19 cellular contexts compared by ENCODE assay signal in the genomic region with DNA sequence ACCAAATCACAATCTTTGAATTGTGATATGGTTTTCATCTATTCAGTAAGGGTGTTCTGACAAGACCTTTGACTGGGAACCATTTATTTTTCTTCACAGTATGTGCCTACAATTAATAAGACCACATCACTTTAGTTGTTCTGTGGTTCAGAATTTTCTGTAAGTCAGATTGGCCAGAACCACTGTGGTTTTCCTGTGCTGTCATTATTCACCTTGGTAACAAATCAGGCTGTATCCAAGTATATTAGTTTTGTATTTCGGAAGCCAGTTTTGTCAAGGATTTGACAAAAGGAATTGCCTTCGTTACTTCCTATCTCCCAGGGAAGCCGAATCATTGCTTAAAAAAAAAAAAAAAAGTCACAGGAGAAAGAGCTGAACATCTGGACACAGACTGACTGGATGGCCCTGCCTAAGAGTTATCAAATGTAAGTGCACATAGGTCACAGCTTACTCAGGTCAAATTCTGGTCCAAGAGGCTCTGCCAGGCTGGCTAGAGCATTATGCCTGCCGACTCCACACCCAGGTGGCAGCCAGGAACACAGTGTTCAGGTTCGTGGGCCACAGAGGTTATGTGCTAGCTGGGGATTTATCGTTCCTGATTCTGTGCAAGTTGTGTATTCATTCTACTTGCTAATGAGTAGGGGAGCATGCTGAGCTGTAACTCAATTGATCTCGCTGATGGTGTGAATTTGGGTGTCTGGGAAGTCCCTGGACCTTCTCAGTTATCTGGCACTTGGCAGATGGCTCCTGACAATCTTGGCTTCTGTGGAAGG.
A peak's percentile ranks its signal among the peaks of the same experiment; 100 is the strongest.
DNase-seq lines count a peak whose midpoint lies in the region; ATAC-seq and TF ChIP-seq lines count a peak whose summit lies in the region.
"Had no signal": no experiment of that assay in that cellular context is flagged by ENCODE, and none has a peak within 500 bp of the region (broad histone marks: within the 10 kb centered on the region; RNA-seq: fewer than 3 reads in every experiment).

No MANE protein-coding gene starts in this region.

- no peak for TF ChIP-seq CTCF in WERI-Rb-1 (IDR thresholded peaks at IDR 0.05; ENCODE audit: low read depth, low read length)
- no peak for TF ChIP-seq CTCF in psoas muscle (IDR thresholded peaks at IDR 0.05)
- TF ChIP-seq CTCF in lower leg skin (IDR thresholded peaks at IDR 0.05), result no peak

- in situ Hi-C loops in G401 (cut with HindIII; ENCODE audit: low sequenced_read_pairs), result no loop called here

- TF ChIP-seq POLR2A in lower leg skin (IDR thresholded peaks at IDR 0.05), result no peak

- H3K27ac ChIP-seq in WERI-Rb-1 (peak overlapping the region; percentile 50), psoas muscle (peak overlapping the region; percentile 67)
- H3K27ac ChIP-seq: lower lobe of right lung, neural progenitor cell, RWPE1 had no signal

- H3K4me3 ChIP-seq in WERI-Rb-1 (ENCODE audit: low read depth, low read length) (peak overlapping the region; percentile 8; the same call in 1 of the 2 replicates), psoas muscle (no peak overlapping the region), lower leg skin (ENCODE audit: low read depth, poor library complexity, severe bottlenecking) (no peak overlapping the region)
- H3K4me3 ChIP-seq: GM23338, lower lobe of right lung, MG63, neural progenitor cell had no signal

- WGBS in psoas muscle, 3 donors, result 17 to 28% (median 19%) methylated on average over 7 of the region's 7 CpGs
- WGBS in lower leg skin, 2 donors, result 56 to 62% methylated on average over 7 of the region's 7 CpGs

- H3K36me3 ChIP-seq in WERI-Rb-1 (no peaks in the 10 kb centered on the region), psoas muscle (ENCODE audit: insufficient read depth in 1 of 2, low read depth in 1 of 2) (no peaks in the 10 kb centered on the region)
- H3K36me3 ChIP-seq: lower lobe of right lung, MG63, neural progenitor cell had no signal

- H3K27me3 ChIP-seq in WERI-Rb-1 (ENCODE audit: insufficient read depth, low read depth, severe bottlenecking), result no peaks in the 10 kb centered on the region
- no peaks in the 10 kb centered on the region for H3K27me3 ChIP-seq in psoas muscle (ENCODE audit: insufficient read depth in 3 of 3, low read length in 2 of 3)
- H3K27me3 ChIP-seq: MG63, neural progenitor cell had no signal

- peaks cover 14% of the 10 kb centered on the region for H3K4me1 ChIP-seq in psoas muscle
- H3K4me1 ChIP-seq: lower lobe of right lung, neural progenitor cell had no signal

- DNase-seq in G401 (ENCODE audit: low spot score) (peak; percentile 29), WERI-Rb-1 (peak; percentile 57), left cardiac atrium (no peak), psoas muscle (peak in 1 of 2 donors; percentile 84), lower leg skin (ENCODE audit: low spot score in 2 of 2) (no peak), NCI-H748 treated with DMSO at 0.1 percent for 48 hours (lab: John Stamatoyannopoulos, UW) (no peak)
- no peak for DNase-seq in stimulated activated naive CD4-positive, alpha-beta T cell treated with Interleukin-2 at 50 U/mL for 16 hours (lab: John Stamatoyannopoulos, UW)
- DNase-seq: activated CD4-positive, CD25-positive, alpha-beta regulatory T cell; activated gamma-delta T cell treated with Interleukin-2 at 50 U/mL for 16 hours; DND-41; lower lobe of right lung; MG63; NCI-H2029; stimulated activated CD4-positive, alpha-beta T cell treated with anti-CD3 and anti-CD28 coated beads, Interleukin-2, amount 100 ng/mL, for 24 hours; T-helper 1 cell had no signal

- intact Hi-C loops in left cardiac atrium (cut with DNase I) (no loop called here), psoas muscle (cut with DNase I) (no loop called here), lower leg skin (cut with DNase I; ENCODE audit: low total_unique reads) (no loop called here)

- H3K9me3 ChIP-seq in WERI-Rb-1 (ENCODE audit: severe bottlenecking) (no peaks in the 10 kb centered on the region), psoas muscle (no peaks in the 10 kb centered on the region)
- H3K9me3 ChIP-seq: lower lobe of right lung, MG63 had no signal

- peak; percentile 50 to 84 for ATAC-seq in left cardiac atrium
- peak; percentile 86 to 97 (median 92) for ATAC-seq in psoas muscle
- ATAC-seq in HG03196 (IDR thresholded peaks at IDR 0.05; ENCODE audit: unreplicated experiment), result no peak
- ATAC-seq: GM23338, lower lobe of right lung had no signal

Comparison
In these comparisons a context has a peak if more than half of its experiments do, and no peak if none do; other contexts are left out.
1. DNase-seq: peak in G401 (single experiment) and WERI-Rb-1 (single experiment); none in left cardiac atrium (single experiment), lower leg skin (0 of 2), NCI-H748 treated with DMSO at 0.1 percent for 48 hours (single experiment) and stimulated activated naive CD4-positive, alpha-beta T cell treated with Interleukin-2 at 50 U/mL for 16 hours (single experiment).